Comparison of ENCODE assay signal across 1 cellular context in genomic region chr2:12399244-12399643, GRCh38.
TF ChIP-seq lines count a peak whose summit lies in the region.

No MANE protein-coding gene starts in this region.

TF ChIP-seq in GM23338, 12 proteins besides CTCF, POLR2A, EP300 and RAD21 (continued from another document):
- TF ChIP-seq ZNF462 (CRISPR knock-in tag; IDR thresholded peaks at IDR 0.05) (no peak), CREB1 (CRISPR knock-in tag; IDR thresholded peaks at IDR 0.05; ENCODE audit: low read depth) (no peak)
